Comparison of ENCODE assay signal across 8 cellular contexts in genomic region chr12:52191841-52192791, GRCh38. TPM values are rescaled to one million over a fixed set of nuclear protein-coding genes. Genes with fewer than 3 reads are reported as not detected.
DNase-seq lines count a peak whose midpoint lies in the region; ATAC-seq and TF ChIP-seq lines count a peak whose summit lies in the region.

KRT80 (minus strand) TSS chr12:52192014; CDS start chr12:52191902, 112 bp downstream.

- H3K27ac ChIP-seq in uterus = peak within 1 kb of the TSS; percentile 76 to 82

- H3K27me3 ChIP-seq in uterus = no peaks in the 10 kb centered on the region

- no peak within 1 kb of the TSS for H3K4me3 ChIP-seq in mucosa of descending colon
- H3K4me3 ChIP-seq in uterus = no peak within 1 kb of the TSS

- H3K9me3 ChIP-seq in mucosa of descending colon (no peaks in the 10 kb centered on the region), uterus (no peaks in the 10 kb centered on the region)

- no peaks in the 10 kb centered on the region for H3K4me1 ChIP-seq in mucosa of descending colon (ENCODE audit: low read depth)
- peaks cover 5 to 22% of the 10 kb centered on the region in 2 donors for H3K4me1 ChIP-seq in uterus

- ATAC-seq in mucosa of descending colon (peak; percentile 91), GM18868 (IDR thresholded peaks at IDR 0.05; ENCODE audit: unreplicated experiment) (no peak)

- TF ChIP-seq CTCF in mucosa of descending colon (IDR thresholded peaks at IDR 0.05) = no peak
- TF ChIP-seq CTCF in uterus (IDR thresholded peaks at IDR 0.05) = no peak

- peak; percentile 98 for DNase-seq in AG08396 (ENCODE audit: low spot score)
- peak in 71 of 76 experiments; percentile 14 to 86 (median 57) for DNase-seq in HUDEP-2 (lab: John Stamatoyannopoulos, UW; ENCODE audit: unreplicated experiment in 76 of 76)
- peak; percentile 97 for DNase-seq in RPMI8226
- peak; percentile 99 for DNase-seq in epidermal melanocyte (ENCODE audit: insufficient read length, low spot score)
- DNase-seq in mucosa of descending colon = peak; percentile 77 to 84 (median 77)
- DNase-seq in uterus = peak; percentile 76 to 92
- no peak for DNase-seq in activated gamma-delta T cell treated with Interleukin-2 at 50 U/mL for 16 hours

- no peak for TF ChIP-seq POLR2A in uterus (IDR thresholded peaks at IDR 0.05)

- H3K36me3 ChIP-seq in mucosa of descending colon (ENCODE audit: low read depth) = no peaks in the 10 kb centered on the region
- no peaks in the 10 kb centered on the region for H3K36me3 ChIP-seq in uterus

- intact Hi-C loops in mucosa of descending colon (cut with DNase I, micrococcal nuclease) = no loop called here
- intact Hi-C loops in uterus (cut with DNase I; ENCODE audit: low total_unique reads) = no loop called here

RNA-seq across cellular contexts. Expression of gene KRT80, which starts in this region (rescaled TPM):
- total RNA-seq in mucosa of descending colon = under 1 TPM in 1 of 3 donors, not detected in 2; 0.06 TPM
- 1 to 10 TPM in 1 of 4 donors, not detected in 3; 1.1 TPM for total RNA-seq in uterus

Comparison
In these comparisons a context has a peak if more than half of its experiments do, and no peak if none do; other contexts are left out.
1. Peak in DNase-seq and ATAC-seq in mucosa of descending colon; RNA of the gene not detected or under 1 TPM.